In the genomic region with DNA sequence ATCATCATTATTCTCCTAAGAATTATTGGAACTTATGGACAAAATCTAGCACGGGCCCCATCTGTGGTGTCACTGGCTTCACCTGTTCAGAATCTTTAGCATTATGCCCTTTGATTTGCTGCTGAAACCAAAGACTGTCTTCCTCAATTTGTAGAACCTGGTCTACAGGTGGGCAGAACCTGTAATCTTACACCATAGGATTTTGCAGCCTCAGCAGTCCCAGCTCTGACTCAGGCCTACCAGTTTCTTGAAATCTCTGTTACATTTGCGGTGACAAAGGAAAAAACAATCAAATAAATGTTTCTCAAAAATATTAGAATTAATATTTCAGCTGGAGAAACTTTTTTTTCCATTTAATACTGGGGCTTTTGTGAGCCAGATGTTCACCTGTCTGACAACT, we compare ENCODE assay signal across 18 cellular contexts.
DNase-seq lines count a peak whose midpoint lies in the region; ATAC-seq, FAIRE-seq and TF ChIP-seq lines count a peak whose summit lies in the region.
"Had no signal": no experiment of that assay in that cellular context is flagged by ENCODE, and none has a peak within 500 bp of the region (broad histone marks: within the 10 kb centered on the region; RNA-seq: fewer than 3 reads in every experiment).

No MANE protein-coding gene starts in this region.

- FAIRE-seq in HepG2 (lab: Jason Lieb, UNC) (no peak), H1 (lab: Jason Lieb, UNC) (no peak)
- FAIRE-seq: HTR-8/SVneo had no signal

- no peak overlapping the region for H3K18ac ChIP-seq in H1 (ENCODE audit: extremely low read depth, low read length)

- in situ Hi-C loops in HepG2 (cut with HindIII; ENCODE audit: extremely low pct_ligation_motif_present, low pct_unique_long_range_greater_than_20kb): no loop called here

- H4K20me1 ChIP-seq in HepG2 (ENCODE audit: insufficient read depth, low read length): no peaks in the 10 kb centered on the region
- no peaks in the 10 kb centered on the region for H4K20me1 ChIP-seq in H1 (replicated peaks in 1 of 2; ENCODE audit: control insufficient read depth in 1 of 2, insufficient read depth in 2 of 2, low read length in 2 of 2)
- H4K20me1 ChIP-seq: BLaER1 had no signal

- no peaks in the 10 kb centered on the region for H3K27me3 Mint-ChIP-seq in type B pancreatic cell

- no peak overlapping the region for H3K4ac ChIP-seq in H1 (replicated peaks; ENCODE audit: insufficient read length, low read depth, low read length)

- no peak overlapping the region for H2BK5ac ChIP-seq in H1 (ENCODE audit: low read depth, low read length)

- H2BK12ac ChIP-seq in H1 (ENCODE audit: low read depth, low read length): no peak overlapping the region

- no peaks in the 10 kb centered on the region for H3K4me1 ChIP-seq in HepG2 (ENCODE audit: insufficient read depth, low read length)
- no peaks in the 10 kb centered on the region for H3K4me1 ChIP-seq in right lobe of liver
- no peaks in the 10 kb centered on the region for H3K4me1 ChIP-seq in H1 (replicated peaks in 1 of 4; ENCODE audit: control insufficient read depth in 3 of 4, insufficient read depth in 4 of 4, low read length in 3 of 4)
- H3K4me1 ChIP-seq in mesodermal cell (ENCODE audit: control insufficient read depth, insufficient read depth, low read length, poor library complexity, severe bottlenecking): peaks cover 4% of the 10 kb centered on the region
- H3K4me1 ChIP-seq: BLaER1, HAP-1 had no signal

- H3K9me3 ChIP-seq in HepG2 (ENCODE audit: low read length) (no peaks in the 10 kb centered on the region), right lobe of liver (no peaks in the 10 kb centered on the region), H1 (ENCODE audit: insufficient read depth in 2 of 2, low read depth in 1 of 2, low read length in 1 of 2) (peaks cover 5 to 7% of the 10 kb centered on the region in 2 experiments; a peak in 3 of 4 replicates), mesodermal cell (ENCODE audit: control insufficient read depth, low read length) (peaks cover 3% of the 10 kb centered on the region)
- H3K9me3 ChIP-seq: HAP-1 had no signal

- TF ChIP-seq EP300 in HepG2 (IDR thresholded peaks at IDR 0.05; ENCODE audit: low read depth in 2 of 2, low read length in 2 of 2): no peak
- TF ChIP-seq EP300 in HepG2 (CRISPR knock-in tag; IDR thresholded peaks at IDR 0.05; ENCODE audit: borderline replicate concordance): no peak
- no peak for TF ChIP-seq EP300 in H1 (IDR thresholded peaks at IDR 0.05; ENCODE audit: borderline replicate concordance in 1 of 2, low read depth in 2 of 2, low read length in 2 of 2)

- H2AFZ ChIP-seq in HepG2 (ENCODE audit: low read length): no peak overlapping the region
- H2AFZ ChIP-seq in H1 (ENCODE audit: low read length): peak overlapping the region; percentile 74; the same call in 1 of the 2 replicates

- no peak overlapping the region for H2AK5ac ChIP-seq in H1 (ENCODE audit: low read depth, low read length)

- H3K9ac ChIP-seq in HepG2 (ENCODE audit: insufficient read depth, low read depth, low read length): no peak overlapping the region
- no peak overlapping the region for H3K9ac ChIP-seq in H1 (replicated peaks in 1 of 4; ENCODE audit: extremely low read depth in 1 of 4, low read depth in 3 of 4, low read length in 3 of 4)
- H3K9ac ChIP-seq: BLaER1 had no signal

- 3% methylated on average over 2 of the region's 2 CpGs for WGBS in HepG2 (ENCODE audit: low lambda C conversion rate)
- WGBS in right lobe of liver (ENCODE audit: insufficient coverage, low coverage, low lambda C conversion rate, missing lambda C conversion rate): 82% methylated on average over 2 of the region's 2 CpGs
- 66% methylated on average over 2 of the region's 2 CpGs; no CpG with 5 or more reads in 1 of the 2 experiments for WGBS in H1 (ENCODE audit: extremely low coverage in 1 of 2, insufficient coverage in 1 of 2, insufficient read length in 1 of 2, insufficient replicate concordance in 2 of 2, low coverage in 1 of 2, low lambda C conversion rate in 2 of 2, missing lambda C conversion rate in 1 of 2), 2 experiments
- 100% methylated on average over 1 of the region's 2 CpGs for WGBS in mesodermal cell (ENCODE audit: insufficient coverage in 2 of 2), 2 experiments

- H3K36me3 Mint-ChIP-seq in type B pancreatic cell: no peaks in the 10 kb centered on the region
- H3K36me3 Mint-ChIP-seq: CD8-positive, alpha-beta T cell; IgD-negative memory B cell had no signal

- H3K4me2 ChIP-seq in HepG2 (ENCODE audit: low read depth, low read length) (no peak overlapping the region), H1 (ENCODE audit: insufficient read depth in 1 of 2, low read depth in 2 of 2, low read length in 2 of 2) (no peak overlapping the region)
- H3K4me2 ChIP-seq: BLaER1 had no signal

- no peak overlapping the region for H4K91ac ChIP-seq in H1 (replicated peaks; ENCODE audit: insufficient read length, low read length)

- H3K79me1 ChIP-seq in H1 (ENCODE audit: low read depth, low read length): no peaks in the 10 kb centered on the region

- no peak overlapping the region for H3K4me3 ChIP-seq in HepG2 (replicated peaks in 1 of 3; ENCODE audit: insufficient read depth in 1 of 3, low read depth in 2 of 3, low read length in 3 of 3)
- no peak overlapping the region for H3K4me3 ChIP-seq in right lobe of liver
- no peak overlapping the region for H3K4me3 ChIP-seq in H1 (ENCODE audit: extremely low read depth in 1 of 4, insufficient read depth in 2 of 4, low read depth in 3 of 4, low read length in 4 of 4)
- H3K4me3 ChIP-seq in mesodermal cell (ENCODE audit: extremely low read depth, insufficient read depth, low read length, poor library complexity, severe bottlenecking): no peak overlapping the region
- H3K4me3 ChIP-seq: BLaER1, HAP-1 had no signal

- H3K36me3 ChIP-seq in HepG2 (replicated peaks in 1 of 2; ENCODE audit: control insufficient read depth in 1 of 2, insufficient read depth in 2 of 2, low read length in 2 of 2) (no peaks in the 10 kb centered on the region), right lobe of liver (no peaks in the 10 kb centered on the region), H1 (ENCODE audit: control insufficient read depth in 2 of 4, insufficient read depth in 4 of 4, low read length in 3 of 4) (no peaks in the 10 kb centered on the region), mesodermal cell (ENCODE audit: control insufficient read depth, insufficient read depth, low read length) (no peaks in the 10 kb centered on the region)
- H3K36me3 ChIP-seq: BLaER1, HAP-1 had no signal

- H3K4me1 Mint-ChIP-seq in type B pancreatic cell (ENCODE audit: unreplicated experiment): peaks cover 3% of the 10 kb centered on the region
- H3K4me1 Mint-ChIP-seq: IgD-negative memory B cell had no signal

- H3K4me3 Mint-ChIP-seq in type B pancreatic cell: no peak overlapping the region
- H3K4me3 Mint-ChIP-seq: CD8-positive, alpha-beta T cell; IgD-negative memory B cell had no signal

- H3K23ac ChIP-seq in H1 (ENCODE audit: insufficient read length): no peak overlapping the region

- no peak for DNase-seq in HepG2 (ENCODE audit: low spot score)
- DNase-seq in right lobe of liver: no peak
- no peak for DNase-seq in H1 (ENCODE audit: low read depth in 1 of 2, low spot score in 2 of 2)
- no peak for DNase-seq in type B pancreatic cell (ENCODE audit: extremely low spot score, unreplicated experiment)
- DNase-seq in HT-29 (ENCODE audit: low spot score): no peak
- no peak for DNase-seq in NCI-H1105 (lab: John Stamatoyannopoulos, UW)
- DNase-seq: 8988T; Calu3; CD8-positive, alpha-beta T cell; DMS79 treated with DMSO at 0.1 percent for 48 hours; GF-D8 had no signal

- TF ChIP-seq CTCF in HepG2 (CRISPR knock-in tag; IDR thresholded peaks at IDR 0.05) (no peak), right lobe of liver (IDR thresholded peaks at IDR 0.05) (no peak), H1 (IDR thresholded peaks at IDR 0.05; ENCODE audit: control extremely low read depth in 1 of 3, insufficient read depth in 1 of 3, low read depth in 1 of 3, low read length in 3 of 3) (no peak), type B pancreatic cell (conservative IDR thresholded peaks at IDR 0.05) (no peak)

- no TSS peak for BruUV-seq in HepG2 (replicated peaks; lab: Mats Ljungman, UMichigan)

- intact Hi-C loops in HepG2 (cut with micrococcal nuclease; ENCODE audit: unreplicated experiment): no loop called here
- intact Hi-C loops in right lobe of liver (cut with DNase I): no loop called here

- H2BK20ac ChIP-seq in H1 (ENCODE audit: low read length): no peak overlapping the region

- H3K79me2 ChIP-seq in HepG2 (ENCODE audit: insufficient read depth, low read length): no peaks in the 10 kb centered on the region
- H3K79me2 ChIP-seq in H1 (ENCODE audit: control insufficient read depth in 1 of 2, insufficient read depth in 2 of 2, low read length in 2 of 2): no peaks in the 10 kb centered on the region

- H3K14ac ChIP-seq in H1 (ENCODE audit: insufficient read length): no peak overlapping the region

- no peak overlapping the region for H4K5ac ChIP-seq in H1 (ENCODE audit: insufficient read length, low read depth, low read length)

- H3K27ac ChIP-seq in HepG2 (ENCODE audit: extremely low read length, insufficient read depth, low read length) (no peak overlapping the region), right lobe of liver (no peak overlapping the region), H1 (ENCODE audit: low read depth, low read length) (no peak overlapping the region), mesodermal cell (ENCODE audit: low read depth, low read length, severe bottlenecking) (peak overlapping the region; percentile 7)
- H3K27ac ChIP-seq: BLaER1, HL-60 had no signal

- POLR2A ChIA-PET in HepG2 (lab: Yijun Ruan, JAX) (no interaction called here), H1 (lab: Charles Lee; ENCODE audit: partially characterized antibody) (no interaction called here)

- CTCF ChIA-PET in HepG2 (lab: Yijun Ruan, JAX; ENCODE audit: low intra/inter-chr PET ratio, low total read pairs) (no interaction called here), H1 (lab: Charles Lee; ENCODE audit: partially characterized antibody) (interaction anchor here (0.6 to 1.7 kb wide), 2 partner anchors 87 to 96 kb away, joined by 3 to 6 read pairs; no protein-coding TSS in a partner anchor)

- H4K8ac ChIP-seq in H1 (ENCODE audit: extremely low read depth, insufficient read depth, low read length): no peak overlapping the region

- no peak overlapping the region for H2BK15ac ChIP-seq in H1 (ENCODE audit: low read length)

- TF ChIP-seq POLR2A in HepG2 (IDR thresholded peaks at IDR 0.05; ENCODE audit: insufficient read depth in 1 of 2, low read depth in 2 of 2, low read length in 2 of 2) (no peak), right lobe of liver (IDR thresholded peaks at IDR 0.05) (no peak), H1 (IDR thresholded peaks at IDR 0.05; ENCODE audit: control extremely low read depth in 1 of 2, low read depth in 2 of 2, low read length in 2 of 2) (no peak)

- no peaks in the 10 kb centered on the region for H3K23me2 ChIP-seq in H1 (ENCODE audit: low read depth, low read length)

- H3K56ac ChIP-seq in H1 (replicated peaks; ENCODE audit: insufficient read length, low read depth, low read length): no peak overlapping the region

- H3K27ac Mint-ChIP-seq in type B pancreatic cell: peak overlapping the region; percentile 47
- H3K27ac Mint-ChIP-seq: CD8-positive, alpha-beta T cell; IgD-negative memory B cell had no signal

- no peak for ATAC-seq in HepG2
- no peak for ATAC-seq in right lobe of liver
- no peak for ATAC-seq in HG03439 (IDR thresholded peaks at IDR 0.05; ENCODE audit: unreplicated experiment)
- ATAC-seq: CD8-positive, alpha-beta T cell had no signal

- H3K9me3 Mint-ChIP-seq in type B pancreatic cell: peaks cover 5% of the 10 kb centered on the region

- TF ChIP-seq RAD21 in HepG2 (CRISPR knock-in tag; IDR thresholded peaks at IDR 0.05): no peak
- no peak for TF ChIP-seq RAD21 in H1 (IDR thresholded peaks at IDR 0.05 in 1 of 2, conservative IDR thresholded peaks at IDR 0.05 in 1 of 2; ENCODE audit: low read depth in 2 of 2, low read length in 2 of 2)

- no peak overlapping the region for H2BK120ac ChIP-seq in H1 (replicated peaks; ENCODE audit: low read depth, low read length)

- H3K27me3 ChIP-seq in HepG2 (ENCODE audit: control insufficient read depth in 1 of 2, insufficient read depth in 2 of 2, low read length in 2 of 2) (no peaks in the 10 kb centered on the region), right lobe of liver (no peaks in the 10 kb centered on the region), H1 (replicated peaks in 1 of 4; ENCODE audit: control insufficient read depth in 3 of 4, extremely low read depth in 1 of 4, insufficient read depth in 3 of 4, low read length in 3 of 4) (no peaks in the 10 kb centered on the region)
- H3K27me3 ChIP-seq: BLaER1 had no signal
